1 cellular context compared by ENCODE assay signal in genomic region chr15:64989331-64990167, GRCh38.
TF ChIP-seq lines count a peak whose summit lies in the region.

A gene with protein sequence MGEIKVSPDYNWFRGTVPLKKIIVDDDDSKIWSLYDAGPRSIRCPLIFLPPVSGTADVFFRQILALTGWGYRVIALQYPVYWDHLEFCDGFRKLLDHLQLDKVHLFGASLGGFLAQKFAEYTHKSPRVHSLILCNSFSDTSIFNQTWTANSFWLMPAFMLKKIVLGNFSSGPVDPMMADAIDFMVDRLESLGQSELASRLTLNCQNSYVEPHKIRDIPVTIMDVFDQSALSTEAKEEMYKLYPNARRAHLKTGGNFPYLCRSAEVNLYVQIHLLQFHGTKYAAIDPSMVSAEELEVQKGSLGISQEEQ (minus strand): TSS chr15:64989914. CDS start chr15:64983569, 6,345 bp downstream.

TF ChIP-seq in GM12878, 131 proteins besides CTCF, POLR2A, EP300 and RAD21 (continued from another document):
- TF ChIP-seq IRF5 (IDR thresholded peaks at IDR 0.05; ENCODE audit: borderline replicate concordance) (peak; percentile 34; the same call in 1 of the 2 replicates), PAX8 (IDR thresholded peaks at IDR 0.05) (no peak), MTA2 (IDR thresholded peaks at IDR 0.05; ENCODE audit: low read depth) (no peak), TAF1 (IDR thresholded peaks at IDR 0.05; ENCODE audit: borderline replicate concordance, low read depth, low read length) (peak; percentile 49; the same call in 1 of the 2 replicates), IKZF1 (conservative IDR thresholded peaks at IDR 0.05) (peak; percentile 91; the same call in 1 of the 2 replicates)
